11 cellular contexts compared by ENCODE assay signal in the genomic region with DNA sequence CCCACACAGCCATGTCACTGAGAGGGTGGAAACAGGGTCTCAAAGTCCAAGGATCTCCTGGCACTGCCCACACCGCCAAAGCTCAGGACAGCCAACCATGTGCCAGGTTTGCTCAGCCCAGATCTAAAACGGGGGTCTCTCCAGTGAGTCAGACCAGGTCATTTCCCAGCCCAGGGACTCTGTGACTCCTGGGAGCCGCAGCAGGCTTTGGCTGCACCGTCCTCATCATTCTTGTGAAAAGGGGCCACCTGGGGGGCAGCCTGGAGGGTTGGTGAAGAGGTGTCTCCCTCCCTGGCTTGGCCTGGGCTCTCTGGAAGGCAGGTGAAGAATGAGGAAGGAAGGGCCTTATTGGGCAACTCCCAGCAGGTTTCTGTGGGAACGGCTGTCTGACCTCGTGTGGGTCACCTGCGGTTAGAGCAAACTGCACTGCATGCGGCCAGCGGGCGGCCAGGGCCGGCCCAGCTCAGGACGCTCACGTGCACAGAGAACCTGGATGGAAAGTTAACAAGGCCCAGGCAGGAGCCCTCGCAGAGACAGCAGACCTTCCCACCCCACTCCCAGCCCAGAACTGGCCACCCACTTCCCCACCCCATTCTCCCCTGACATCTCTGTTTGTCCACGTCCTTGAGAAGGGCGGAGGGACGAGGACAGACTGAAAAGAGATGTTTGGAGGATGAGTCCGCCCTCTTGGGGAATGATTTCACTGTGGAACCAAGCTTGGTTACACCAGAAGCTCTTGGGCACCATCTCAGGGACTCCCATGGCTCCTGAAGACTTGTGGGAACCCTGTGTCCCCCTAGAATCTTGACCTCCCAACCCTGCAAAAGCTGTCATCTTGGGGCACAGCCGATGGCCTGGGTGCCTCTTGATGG. TPM values are rescaled to one million over a fixed set of nuclear protein-coding genes. Genes with fewer than 3 reads are reported as not detected.
DNase-seq lines count a peak whose midpoint lies in the region; ATAC-seq lines count a peak whose summit lies in the region.
"Had no signal": no experiment of that assay in that cellular context is flagged by ENCODE, and none has a peak within 500 bp of the region (broad histone marks: within the 10 kb centered on the region; RNA-seq: fewer than 3 reads in every experiment).

No MANE protein-coding gene starts in this region.

- no peaks in the 10 kb centered on the region for H3K27me3 Mint-ChIP-seq in effector memory CD8-positive, alpha-beta T cell

- no peaks in the 10 kb centered on the region for H3K27me3 ChIP-seq in GM23248 (replicated peaks; ENCODE audit: insufficient read depth)

- H3K4me3 Mint-ChIP-seq in effector memory CD8-positive, alpha-beta T cell = no peak overlapping the region
- H3K4me3 Mint-ChIP-seq: CD8-positive, alpha-beta T cell had no signal

- DNase-seq in CMK (ENCODE audit: low read depth) (peak; percentile 59), NCI-H226 (peak; percentile 81), mucosa of gallbladder (ENCODE audit: low spot score) (peak; percentile 90), NCI-H748 treated with DMSO at 0.1 percent for 48 hours (lab: John Stamatoyannopoulos, UW) (no peak), GM23248 (no peak)
- no peak for DNase-seq in effector memory CD8-positive, alpha-beta T cell
- DNase-seq: CD8-positive, alpha-beta T cell; Kasumi-1 had no signal

- H3K36me3 Mint-ChIP-seq in effector memory CD8-positive, alpha-beta T cell (ENCODE audit: insufficient read depth) = peaks cover 3% of the 10 kb centered on the region
- H3K36me3 Mint-ChIP-seq: CD8-positive, alpha-beta T cell had no signal

- WGBS in GM23248 (ENCODE audit: low coverage in 1 of 2, low lambda C conversion rate in 2 of 2, missing lambda C conversion rate in 2 of 2), 2 experiments = 78 to 80% methylated on average over 19 of the region's 19 CpGs

- no peak overlapping the region for H3K9ac ChIP-seq in GM23248

- H4K20me1 ChIP-seq in GM23248 (ENCODE audit: insufficient read depth) = no peaks in the 10 kb centered on the region

- ATAC-seq in effector memory CD8-positive, alpha-beta T cell (replicated peaks) = no peak
- ATAC-seq in HG03439 (IDR thresholded peaks at IDR 0.05; ENCODE audit: unreplicated experiment) (no peak), GM18519 (IDR thresholded peaks at IDR 0.05; ENCODE audit: low FRiP score, unreplicated experiment) (no peak)
- ATAC-seq: CD8-positive, alpha-beta T cell had no signal

- H3K4me3 ChIP-seq in GM23248 = no peak overlapping the region

- no peak overlapping the region for H2AFZ ChIP-seq in GM23248

- peaks cover 17 to 23% of the 10 kb centered on the region in 2 donors for H3K4me1 Mint-ChIP-seq in effector memory CD8-positive, alpha-beta T cell (ENCODE audit: low read depth in 2 of 2)

- in situ Hi-C loops in GM23248 (cut with MboI) = no loop called here

- no peak overlapping the region for H3K27ac ChIP-seq in GM23248
- H3K27ac ChIP-seq: VCaP had no signal

- no peaks in the 10 kb centered on the region for H3F3A ChIP-seq in GM23248 (ENCODE audit: insufficient read depth)

- peaks cover 8% of the 10 kb centered on the region for H3K4me1 ChIP-seq in GM23248 (ENCODE audit: insufficient read depth)

- peak overlapping the region; percentile 88 to 89 for H3K27ac Mint-ChIP-seq in effector memory CD8-positive, alpha-beta T cell

- H3K4me2 ChIP-seq in GM23248 (ENCODE audit: unreplicated experiment) = no peak overlapping the region

- H3K9me2 ChIP-seq in GM23248 (ENCODE audit: insufficient read depth) = no peaks in the 10 kb centered on the region

- H3K9me3 ChIP-seq in GM23248 (ENCODE audit: low read depth) = no peaks in the 10 kb centered on the region

- no peaks in the 10 kb centered on the region for H3K79me2 ChIP-seq in GM23248 (ENCODE audit: insufficient read depth)

- no peaks in the 10 kb centered on the region for H3K36me3 ChIP-seq in GM23248 (ENCODE audit: low read depth)

- no peaks in the 10 kb centered on the region for H3K9me3 Mint-ChIP-seq in effector memory CD8-positive, alpha-beta T cell
- H3K9me3 Mint-ChIP-seq: CD8-positive, alpha-beta T cell had no signal

RNA-seq across cellular contexts. Expression of gene LITAF, which starts 25.6 kb away (rescaled TPM):
- total RNA-seq in mucosa of gallbladder = 121 TPM
- 83.2 and 92.1 TPM in 2 replicates for total RNA-seq in GM23248 (2014; rRNA removed; shearing (Covaris generic))
- 150 and 159 TPM in 2 replicates for polyA plus RNA-seq in GM23248 (2016; fragmentation: Nextera tagmentation; extraction: Ambion mirVana)

RNA-seq across cellular contexts. Expression of gene SNN, which starts 55.9 kb away (rescaled TPM):
- total RNA-seq in mucosa of gallbladder = 55.0 TPM
- total RNA-seq in GM23248 (2014; rRNA removed; shearing (Covaris generic)) = 5.9 and 6.7 TPM in 2 replicates
- polyA plus RNA-seq in GM23248 (2016; fragmentation: Nextera tagmentation; extraction: Ambion mirVana) = 5.3 and 5.4 TPM in 2 replicates

Comparison
In these comparisons a context has a peak if more than half of its experiments do, and no peak if none do; other contexts are left out.
1. DNase-seq: peak in CMK (single experiment), NCI-H226 (single experiment) and mucosa of gallbladder (single experiment); none in effector memory CD8-positive, alpha-beta T cell (0 of 3), NCI-H748 treated with DMSO at 0.1 percent for 48 hours (single experiment) and GM23248 (single experiment).